In the genomic region with DNA sequence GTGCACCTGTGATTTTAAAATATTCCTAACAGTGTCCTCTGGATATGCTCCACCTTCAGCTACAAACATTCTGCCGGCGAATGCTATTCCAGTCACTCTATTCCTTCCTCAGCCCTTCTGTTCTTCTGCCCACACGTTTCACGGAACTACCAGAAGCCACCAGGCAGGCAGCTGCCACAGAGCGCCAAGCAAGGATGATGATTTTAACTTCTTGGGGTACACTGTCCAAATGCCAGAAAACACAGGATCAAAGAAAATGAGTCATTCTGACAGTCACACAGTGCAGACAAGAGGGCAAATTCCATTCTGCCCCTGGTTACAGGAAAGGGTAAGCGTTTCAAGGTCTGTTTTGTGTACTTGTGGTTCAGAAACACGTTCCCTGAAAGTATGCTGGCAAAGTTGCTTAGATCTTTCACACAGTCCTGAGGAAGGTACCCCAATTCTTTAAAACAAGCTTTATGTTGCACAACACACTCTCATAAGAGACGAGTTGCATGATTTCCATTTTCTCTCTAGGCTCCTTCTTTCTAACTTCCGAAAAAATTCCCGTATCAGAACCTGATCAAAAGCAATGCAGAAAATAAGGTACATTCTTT, we compare ENCODE assay signal across 13 cellular contexts.
DNase-seq lines count a peak whose midpoint lies in the region; ATAC-seq and TF ChIP-seq lines count a peak whose summit lies in the region.
"Had no signal": no experiment of that assay in that cellular context is flagged by ENCODE, and none has a peak within 500 bp of the region (broad histone marks: within the 10 kb centered on the region; RNA-seq: fewer than 3 reads in every experiment).

No MANE protein-coding gene starts in this region.

- no peak overlapping the region for H2AK5ac ChIP-seq in neuronal stem cell (ENCODE audit: low read depth, low read length)

- DNase-seq in EL (peak; percentile 13), SK-N-SH (no peak), fibroblast of pulmonary artery (ENCODE audit: low read depth) (peak; percentile 11), neuronal stem cell (ENCODE audit: low spot score) (no peak), head of caudate nucleus (no peak), SKM-1 (lab: John Stamatoyannopoulos, UW; ENCODE audit: unreplicated experiment) (no peak), heart left ventricle (no peak)
- DNase-seq: activated naive CD4-positive, alpha-beta T cell treated with anti-CD3 and anti-CD28 coated beads for 36 hours; NCI-H2227 treated with DMSO at 0.1 percent for 48 hours; stimulated activated CD4-positive, alpha-beta T cell treated with anti-CD3 and anti-CD28 coated beads, Interleukin-2, amount 100 ng/mL, for 24 hours; stimulated activated naive B cell treated with anti-CD40 and anti-IgM and Interleukin-4, amounts not matched to agents 10 μg/mL and 1 μg/mL and 100 μg/mL, for 72 hours had no signal

- no peaks in the 10 kb centered on the region for H3F3A ChIP-seq in SK-N-SH (replicated peaks; ENCODE audit: insufficient read depth)

- no peaks in the 10 kb centered on the region for H3K79me2 ChIP-seq in SK-N-SH (ENCODE audit: insufficient read depth)

- H2BK12ac ChIP-seq in neuronal stem cell (ENCODE audit: low read length): no peak overlapping the region

- H3K9ac ChIP-seq in SK-N-SH: no peak overlapping the region
- H3K9ac ChIP-seq in neuronal stem cell (ENCODE audit: low read depth, low read length, poor library complexity): no peak overlapping the region

- no peak for TF ChIP-seq EP300 in SK-N-SH (IDR thresholded peaks at IDR 0.05; ENCODE audit: borderline replicate concordance in 1 of 2, low read depth in 1 of 2, low read length in 1 of 2)

- no peak overlapping the region for H2BK120ac ChIP-seq in neuronal stem cell (ENCODE audit: low read depth, low read length)

- no peak overlapping the region for H4K8ac ChIP-seq in neuronal stem cell (ENCODE audit: low read depth, low read length)

- no peak for TF ChIP-seq POLR2A in heart left ventricle (IDR thresholded peaks at IDR 0.05)

- POLR2A ChIA-PET in SK-N-SH (lab: Yijun Ruan, JAX): no interaction called here

- H3K9me2 ChIP-seq in SK-N-SH: no peaks in the 10 kb centered on the region

- no peak overlapping the region for H4K91ac ChIP-seq in neuronal stem cell (ENCODE audit: low read depth, low read length, poor library complexity)

- H2BK5ac ChIP-seq in neuronal stem cell (ENCODE audit: low read length): no peak overlapping the region

- peaks cover 0 to 2% of the 10 kb centered on the region in 2 experiments; a peak in 2 of 4 replicates for H3K4me1 ChIP-seq in SK-N-SH (ENCODE audit: control insufficient read depth in 1 of 2, insufficient read depth in 2 of 2, low read depth in 1 of 2, low read length in 1 of 2)
- H3K4me1 ChIP-seq in neuronal stem cell (ENCODE audit: control insufficient read depth in 2 of 2, insufficient read depth in 1 of 2, low read depth in 1 of 2, low read length in 2 of 2): no peaks in the 10 kb centered on the region
- no peaks in the 10 kb centered on the region for H3K4me1 ChIP-seq in heart left ventricle

- no peak overlapping the region for H3K18ac ChIP-seq in neuronal stem cell (ENCODE audit: low read length)

- intact Hi-C loops in head of caudate nucleus (cut with DNase I) (no loop called here), heart left ventricle (cut with DNase I) (loop anchor here in 2 of 10 donors (10.0 kb wide), 1 partner anchor 379 kb away; no protein-coding TSS in a partner anchor)

- CTCF ChIA-PET in SK-N-SH (lab: Yijun Ruan, JAX): no interaction called here

- no peak overlapping the region for H3K23ac ChIP-seq in neuronal stem cell (ENCODE audit: low read depth, low read length, poor library complexity)

- H3K4me2 ChIP-seq in SK-N-SH (no peak overlapping the region), neuronal stem cell (ENCODE audit: insufficient read depth, low read length, poor library complexity, severe bottlenecking) (no peak overlapping the region)

- H3K4me3 ChIP-seq in SK-N-SH (ENCODE audit: low read depth in 2 of 2, low read length in 1 of 2) (no peak overlapping the region), fibroblast of pulmonary artery (replicated peaks; ENCODE audit: low read depth, low read length) (no peak overlapping the region), neuronal stem cell (ENCODE audit: low read length in 2 of 2) (no peak overlapping the region), heart left ventricle (no peak overlapping the region)
- H3K4me3 ChIP-seq: ovary had no signal

- H3K27ac ChIP-seq in SK-N-SH (ENCODE audit: low read depth in 2 of 2, low read length in 1 of 2) (peak overlapping the region in 1 of 2 experiments; percentile 39; a peak in 2 of 4 replicates), neuronal stem cell (replicated peaks; ENCODE audit: low read length) (no peak overlapping the region), heart left ventricle (no peak overlapping the region)
- H3K27ac ChIP-seq: ovary had no signal

- no peaks in the 10 kb centered on the region for H3K36me3 ChIP-seq in SK-N-SH (replicated peaks in 1 of 2; ENCODE audit: control insufficient read depth in 1 of 2, insufficient read depth in 2 of 2, low read length in 1 of 2)
- H3K36me3 ChIP-seq in neuronal stem cell (replicated peaks in 1 of 2; ENCODE audit: control insufficient read depth in 2 of 2, insufficient read depth in 2 of 2, low read length in 2 of 2): no peaks in the 10 kb centered on the region
- no peaks in the 10 kb centered on the region for H3K36me3 ChIP-seq in heart left ventricle
- H3K36me3 ChIP-seq: ovary had no signal

- H4K20me1 ChIP-seq in SK-N-SH (ENCODE audit: insufficient read depth): no peaks in the 10 kb centered on the region

- ATAC-seq in HG03139 (IDR thresholded peaks at IDR 0.05; ENCODE audit: unreplicated experiment): no peak
- ATAC-seq in heart left ventricle: no peak
- ATAC-seq: stimulated activated naive B cell treated with anti-CD40 and anti-IgM and Interleukin-4, amounts not matched to agents 10 μg/mL and 1 μg/mL and 100 μg/mL, for 72 hours had no signal

- no peak overlapping the region for H2AFZ ChIP-seq in SK-N-SH (ENCODE audit: low read depth)
- H2AFZ ChIP-seq in neuronal stem cell (ENCODE audit: low read length): peak overlapping the region; percentile 36

- TF ChIP-seq RAD21 in SK-N-SH (IDR thresholded peaks at IDR 0.05; ENCODE audit: low read length): no peak

- H2BK15ac ChIP-seq in neuronal stem cell (ENCODE audit: low read length): no peak overlapping the region

- H3K79me1 ChIP-seq in neuronal stem cell (ENCODE audit: low read depth, low read length): no peaks in the 10 kb centered on the region

- no peaks in the 10 kb centered on the region for H3K27me3 ChIP-seq in SK-N-SH (ENCODE audit: insufficient read depth)
- H3K27me3 ChIP-seq in neuronal stem cell (ENCODE audit: control insufficient read depth in 3 of 3, insufficient read depth in 3 of 3, low read depth in 1 of 3, low read length in 3 of 3): no peaks in the 10 kb centered on the region
- H3K27me3 ChIP-seq in heart left ventricle: peaks cover 0 to 7% (median 0%) of the 10 kb centered on the region in 9 donors
- H3K27me3 ChIP-seq: ovary had no signal

- H3K9me3 ChIP-seq in SK-N-SH (no peaks in the 10 kb centered on the region), neuronal stem cell (replicated peaks in 1 of 2; ENCODE audit: control insufficient read depth in 2 of 2, insufficient read depth in 1 of 2, low read depth in 1 of 2, low read length in 2 of 2) (no peaks in the 10 kb centered on the region), heart left ventricle (no peaks in the 10 kb centered on the region)
- H3K9me3 ChIP-seq: ovary had no signal

- TF ChIP-seq CTCF in SK-N-SH (IDR thresholded peaks at IDR 0.05): no peak
- no peak for TF ChIP-seq CTCF in fibroblast of pulmonary artery (IDR thresholded peaks at IDR 0.05; ENCODE audit: low read length, missing control alignments)
- TF ChIP-seq CTCF in heart left ventricle (IDR thresholded peaks at IDR 0.05): no peak

- no peak overlapping the region for H3K14ac ChIP-seq in neuronal stem cell (ENCODE audit: low read length)

- H3K4ac ChIP-seq in neuronal stem cell (ENCODE audit: low read length): no peak overlapping the region

- WGBS in SK-N-SH (ENCODE audit: low lambda C conversion rate): 47% methylated on average over 10 of the region's 10 CpGs
- WGBS in neuronal stem cell (ENCODE audit: extremely low coverage in 2 of 2, insufficient read length in 2 of 2, insufficient replicate concordance in 1 of 2), 2 donors: no CpG with 5 or more reads among the region's 10 CpGs
- WGBS in heart left ventricle, 4 donors: 63 to 74% (median 71%) methylated on average over 10 of the region's 10 CpGs

TF ChIP-seq in SK-N-SH, 30 proteins besides CTCF, POLR2A, EP300 and RAD21:
- TF ChIP-seq JUND (IDR thresholded peaks at IDR 0.05) (peak; percentile 48), TAF1 (IDR thresholded peaks at IDR 0.05; ENCODE audit: borderline replicate concordance, low read depth, low read length) (no peak), TCF12 (IDR thresholded peaks at IDR 0.05) (peak; percentile 62; the same call in 1 of the 2 replicates)
- TF ChIP-seq, protein P1, sequence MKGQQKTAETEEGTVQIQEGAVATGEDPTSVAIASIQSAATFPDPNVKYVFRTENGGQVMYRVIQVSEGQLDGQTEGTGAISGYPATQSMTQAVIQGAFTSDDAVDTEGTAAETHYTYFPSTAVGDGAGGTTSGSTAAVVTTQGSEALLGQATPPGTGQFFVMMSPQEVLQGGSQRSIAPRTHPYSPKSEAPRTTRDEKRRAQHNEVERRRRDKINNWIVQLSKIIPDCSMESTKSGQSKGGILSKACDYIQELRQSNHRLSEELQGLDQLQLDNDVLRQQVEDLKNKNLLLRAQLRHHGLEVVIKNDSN (IDR thresholded peaks at IDR 0.05; ENCODE audit: borderline replicate concordance, low read depth): no peak

Comparison
In these comparisons a context has a peak if more than half of its experiments do, and no peak if none do; other contexts are left out.
1. DNase-seq: peak in EL (single experiment) and fibroblast of pulmonary artery (single experiment); none in SK-N-SH (single experiment), neuronal stem cell (single experiment), head of caudate nucleus (0 of 42), SKM-1 (single experiment) and heart left ventricle (0 of 5).